ENCODE assay signal across 18 cellular contexts in genomic region chr3:173893835-173894234, GRCh38.
"Had no signal": no experiment of that assay in that cellular context is flagged by ENCODE, and none has a peak within 500 bp of the region (broad histone marks: within the 10 kb centered on the region; RNA-seq: fewer than 3 reads in every experiment).

No MANE protein-coding gene starts in this region.

- H3K27ac ChIP-seq: esophagus muscularis mucosa, gastroesophageal sphincter, left ventricle myocardium inferior, lower lobe of right lung, pancreas, suprapubic skin, thyroid gland, uterus had no signal

- H3K4me1 ChIP-seq: gastroesophageal sphincter, left ventricle myocardium inferior, lower lobe of right lung, pancreas, suprapubic skin, thyroid gland, uterus had no signal

- DNase-seq: effector memory CD8-positive, alpha-beta T cell; glutamatergic neuron; islet precursor cell; left cardiac atrium; left ventricle myocardium inferior; lower lobe of right lung; midbrain; occipital lobe; pancreas; right cardiac atrium; small intestine; stimulated activated CD4-positive, alpha-beta T cell treated with anti-CD3 and anti-CD28 coated beads, Interleukin-12 subunit alpha, Interleukin-12 subunit beta, amount 100 ng/mL, for 4 hours; stimulated activated naive CD8-positive, alpha-beta T cell treated with anti-CD3 and anti-CD28 coated beads, Interleukin-15, Interleukin-2, amounts not matched to agents 100 U/mL and 50 U/mL, for 24 hours; thyroid gland; uterus had no signal

- FAIRE-seq: pancreas, small intestine had no signal

- H3K4me3 ChIP-seq: esophagus muscularis mucosa, gastroesophageal sphincter, left ventricle myocardium inferior, lower lobe of right lung, pancreas, suprapubic skin, thyroid gland, uterus had no signal

- H3K36me3 ChIP-seq: esophagus muscularis mucosa, gastroesophageal sphincter, left ventricle myocardium inferior, lower lobe of right lung, pancreas, suprapubic skin, thyroid gland, uterus had no signal

- H3K27me3 ChIP-seq: esophagus muscularis mucosa, gastroesophageal sphincter, pancreas, suprapubic skin, thyroid gland, uterus had no signal

- ATAC-seq: effector memory CD8-positive, alpha-beta T cell; gastroesophageal sphincter; left cardiac atrium; lower lobe of right lung; pancreas; right cardiac atrium; stimulated activated naive CD8-positive, alpha-beta T cell treated with anti-CD3 and anti-CD28 coated beads, Interleukin-15, Interleukin-2, amounts not matched to agents 100 U/mL and 50 U/mL, for 24 hours had no signal

- H3K9me3 ChIP-seq: esophagus muscularis mucosa, gastroesophageal sphincter, left ventricle myocardium inferior, lower lobe of right lung, pancreas, suprapubic skin, thyroid gland, uterus had no signal
